32 cellular contexts compared by ENCODE assay signal in genomic region chr1:167861664-167862381, GRCh38. TPM values are rescaled to one million over a fixed set of nuclear protein-coding genes. Genes with fewer than 3 reads are reported as not detected.
"Had no signal": no experiment of that assay in that cellular context is flagged by ENCODE, and none has a peak within 500 bp of the region (broad histone marks: within the 10 kb centered on the region; RNA-seq: fewer than 3 reads in every experiment).

No MANE protein-coding gene starts in this region.

- FAIRE-seq: keratinocyte had no signal

- H3K9ac ChIP-seq: parathyroid adenoma had no signal

- H3K4me2 ChIP-seq: smooth muscle cell had no signal

- H3K27me3 Mint-ChIP-seq: activated CD4-positive, alpha-beta memory T cell treated with anti-CD3 and anti-CD28 coated beads for 36 hours; activated naive CD4-positive, alpha-beta T cell treated with anti-CD3 and anti-CD28 coated beads, Interleukin-2, amount 50 U/mL, for 24 hours; activated naive CD8-positive, alpha-beta T cell treated with anti-CD3 and anti-CD28 coated beads, Interleukin-2, amount 50 U/mL, for 24 hours; activated T-cell treated with anti-CD3 and anti-CD28 coated beads, Interleukin-2, amount 50 U/mL, for 24 hours; naive B cell; stimulated activated naive B cell treated with anti-CD40 and anti-IgM and Interleukin-4, amounts not matched to agents 10 μg/mL and 1 μg/mL and 100 μg/mL, for 72 hours had no signal

- H3K27ac Mint-ChIP-seq: activated CD4-positive, alpha-beta memory T cell treated with anti-CD3 and anti-CD28 coated beads for 36 hours; activated CD4-positive, alpha-beta T cell treated with anti-CD3 and anti-CD28 coated beads, Interleukin-2, amount 10 ng/mL, durations not matched to agents 24 days and 14 days; activated naive CD4-positive, alpha-beta T cell treated with anti-CD3 and anti-CD28 coated beads, Interleukin-2, amount 50 U/mL, for 24 hours; activated naive CD8-positive, alpha-beta T cell treated with anti-CD3 and anti-CD28 coated beads, Interleukin-2, amount 50 U/mL, for 24 hours; activated T-cell treated with anti-CD3 and anti-CD28 coated beads, Interleukin-2, amount 50 U/mL, for 24 hours; mesothelial cell of epicardium; naive B cell; stimulated activated naive B cell treated with anti-CD40 and anti-IgM and Interleukin-4, amounts not matched to agents 10 μg/mL and 1 μg/mL and 100 μg/mL, for 72 hours; T-helper 1 cell treated with Interleukin-12 subunit alpha and Interleukin-12 subunit beta and Interleukin-4 antibody, amounts not matched to agents 30 μg/mL and 1 μg/mL, for 36 hours had no signal

- H3K4me3 ChIP-seq: breast epithelium, esophagus squamous epithelium, psoas muscle, right atrium auricular region, smooth muscle cell, stomach, thyroid gland, upper lobe of right lung had no signal

- H2AFZ ChIP-seq: parathyroid adenoma had no signal

- H3K9me3 Mint-ChIP-seq: activated CD4-positive, alpha-beta memory T cell treated with anti-CD3 and anti-CD28 coated beads for 36 hours; activated CD4-positive, alpha-beta T cell treated with anti-CD3 and anti-CD28 coated beads, Interleukin-2, amount 10 ng/mL, durations not matched to agents 24 days and 14 days; activated naive CD4-positive, alpha-beta T cell treated with anti-CD3 and anti-CD28 coated beads, Interleukin-2, amount 50 U/mL, for 24 hours; activated naive CD8-positive, alpha-beta T cell treated with anti-CD3 and anti-CD28 coated beads, Interleukin-2, amount 50 U/mL, for 24 hours; activated T-cell treated with anti-CD3 and anti-CD28 coated beads, Interleukin-2, amount 50 U/mL, for 24 hours; mesothelial cell of epicardium; naive B cell; stimulated activated naive B cell treated with anti-CD40 and anti-IgM and Interleukin-4, amounts not matched to agents 10 μg/mL and 1 μg/mL and 100 μg/mL, for 72 hours; T-helper 1 cell treated with Interleukin-12 subunit alpha and Interleukin-12 subunit beta and Interleukin-4 antibody, amounts not matched to agents 30 μg/mL and 1 μg/mL, for 36 hours had no signal

- H3K79me2 ChIP-seq: parathyroid adenoma had no signal

- H3K27ac ChIP-seq: breast epithelium, esophagus squamous epithelium, parathyroid adenoma, psoas muscle, right atrium auricular region, stomach, thyroid gland, upper lobe of right lung, WERI-Rb-1 had no signal

- H3K4me1 ChIP-seq: breast epithelium, esophagus squamous epithelium, parathyroid adenoma, psoas muscle, right atrium auricular region, stomach, thyroid gland, upper lobe of right lung had no signal

- H3K9me3 ChIP-seq: breast epithelium, esophagus squamous epithelium, psoas muscle, right atrium auricular region, stomach, thyroid gland, upper lobe of right lung had no signal

- DNase-seq: activated CD4-positive, alpha-beta memory T cell treated with anti-CD3 and anti-CD28 coated beads for 36 hours; activated CD4-positive, alpha-beta T cell treated with anti-CD3 and anti-CD28 coated beads, Interleukin-2, amount 10 ng/mL, durations not matched to agents 24 days and 14 days; activated CD4-positive, CD25-positive, alpha-beta regulatory T cell treated with anti-CD3 and anti-CD28 coated beads, Interleukin-2, amount 50 U/mL, for 72 hours; activated CD8-positive, alpha-beta memory T cell treated with anti-CD3 and anti-CD28 coated beads, Interleukin-2, amount 50 U/mL, for 48 hours; activated gamma-delta T cell treated with Interleukin-2 at 50 U/mL for 16 hours; activated naive CD8-positive, alpha-beta T cell treated with anti-CD3 and anti-CD28 coated beads, Interleukin-2, amount 50 U/mL, for 24 hours; activated T-cell treated with anti-CD3 and anti-CD28 coated beads, Interleukin-2, amount 50 U/mL, for 24 hours; amygdala; central memory CD4-positive, alpha-beta T cell; esophagus squamous epithelium; foreskin melanocyte; left cardiac atrium; left ventricle myocardium superior; mammary epithelial cell; naive B cell; psoas muscle; stimulated activated CD4-positive, alpha-beta T cell treated with anti-CD3 and anti-CD28 coated beads, Interleukin-15, amount 100 ng/mL, for 24 hours; stimulated activated CD4-positive, alpha-beta T cell treated with anti-CD3 and anti-CD28 coated beads, Interleukin-2, amount 100 ng/mL, for 24 hours; stimulated activated naive B cell treated with anti-CD40 and anti-IgM and Interleukin-4, amounts not matched to agents 10 μg/mL and 1 μg/mL and 100 μg/mL, for 72 hours; stomach; T-helper 9 cell; thyroid gland; upper lobe of right lung; WERI-Rb-1 had no signal

- H3K27me3 ChIP-seq: breast epithelium, esophagus squamous epithelium, right atrium auricular region, stomach, thyroid gland, upper lobe of right lung had no signal

- ATAC-seq: activated naive CD8-positive, alpha-beta T cell treated with anti-CD3 and anti-CD28 coated beads, Interleukin-2, amount 50 U/mL, for 24 hours; left cardiac atrium; left ventricle myocardium superior; psoas muscle; stimulated activated naive B cell treated with anti-CD40 and anti-IgM and Interleukin-4, amounts not matched to agents 10 μg/mL and 1 μg/mL and 100 μg/mL, for 72 hours; upper lobe of right lung had no signal

- H3K4me3 Mint-ChIP-seq: activated CD4-positive, alpha-beta memory T cell treated with anti-CD3 and anti-CD28 coated beads for 36 hours; activated CD4-positive, alpha-beta T cell treated with anti-CD3 and anti-CD28 coated beads, Interleukin-2, amount 10 ng/mL, durations not matched to agents 24 days and 14 days; activated naive CD4-positive, alpha-beta T cell treated with anti-CD3 and anti-CD28 coated beads, Interleukin-2, amount 50 U/mL, for 24 hours; activated naive CD8-positive, alpha-beta T cell treated with anti-CD3 and anti-CD28 coated beads, Interleukin-2, amount 50 U/mL, for 24 hours; activated T-cell treated with anti-CD3 and anti-CD28 coated beads, Interleukin-2, amount 50 U/mL, for 24 hours; mesothelial cell of epicardium; naive B cell; stimulated activated naive B cell treated with anti-CD40 and anti-IgM and Interleukin-4, amounts not matched to agents 10 μg/mL and 1 μg/mL and 100 μg/mL, for 72 hours; T-helper 1 cell treated with Interleukin-12 subunit alpha and Interleukin-12 subunit beta and Interleukin-4 antibody, amounts not matched to agents 30 μg/mL and 1 μg/mL, for 36 hours had no signal

- H3K36me3 ChIP-seq: breast epithelium, esophagus squamous epithelium, right atrium auricular region, stomach, thyroid gland, upper lobe of right lung, WERI-Rb-1 had no signal

- H3K4me1 Mint-ChIP-seq: activated naive CD4-positive, alpha-beta T cell treated with anti-CD3 and anti-CD28 coated beads, Interleukin-2, amount 50 U/mL, for 24 hours; activated naive CD8-positive, alpha-beta T cell treated with anti-CD3 and anti-CD28 coated beads, Interleukin-2, amount 50 U/mL, for 24 hours; mesothelial cell of epicardium; naive B cell; stimulated activated naive B cell treated with anti-CD40 and anti-IgM and Interleukin-4, amounts not matched to agents 10 μg/mL and 1 μg/mL and 100 μg/mL, for 72 hours had no signal

- H3K36me3 Mint-ChIP-seq: activated CD4-positive, alpha-beta memory T cell treated with anti-CD3 and anti-CD28 coated beads for 36 hours; activated naive CD4-positive, alpha-beta T cell treated with anti-CD3 and anti-CD28 coated beads, Interleukin-2, amount 50 U/mL, for 24 hours; mesothelial cell of epicardium; naive B cell; stimulated activated naive B cell treated with anti-CD40 and anti-IgM and Interleukin-4, amounts not matched to agents 10 μg/mL and 1 μg/mL and 100 μg/mL, for 72 hours had no signal

RNA-seq across cellular contexts. Expression of gene ADCY10, which starts 52.1 kb away (rescaled TPM):
- total RNA-seq: esophagus squamous epithelium, smooth muscle cell, stomach had no signal
- polyA plus RNA-seq: smooth muscle cell had no signal
